ENCODE assay signal across 21 cellular contexts in the genomic region with DNA sequence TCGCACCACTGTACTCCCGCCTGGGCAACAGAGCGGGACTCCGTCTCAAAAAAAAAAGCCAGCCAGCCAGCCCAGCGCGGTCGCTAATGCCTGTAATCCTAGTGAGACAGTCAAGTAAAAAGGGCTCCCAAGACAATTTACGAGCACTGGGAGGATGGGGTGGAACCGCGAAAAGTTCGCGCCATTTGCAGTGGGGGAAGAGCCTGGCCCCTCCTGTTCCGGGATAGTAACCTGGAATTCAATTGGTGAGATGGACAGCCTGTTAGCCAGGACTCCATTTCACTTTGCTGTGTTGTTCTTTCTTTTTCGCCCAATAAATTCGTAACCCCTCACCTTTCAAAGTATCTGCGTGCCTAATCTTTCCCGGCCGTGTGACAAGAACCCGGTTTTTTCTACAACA. TPM values are rescaled to one million over a fixed set of nuclear protein-coding genes. Genes with fewer than 3 reads are reported as not detected.
DNase-seq lines count a peak whose midpoint lies in the region; ATAC-seq and TF ChIP-seq lines count a peak whose summit lies in the region.
"Had no signal": no experiment of that assay in that cellular context is flagged by ENCODE, and none has a peak within 500 bp of the region (broad histone marks: within the 10 kb centered on the region; RNA-seq: fewer than 3 reads in every experiment).

No MANE protein-coding gene starts in this region.

- H3K4me1 ChIP-seq in Panc1 (ENCODE audit: control insufficient read depth, insufficient read depth, low read length): peaks cover 28% of the 10 kb centered on the region
- H3K4me1 ChIP-seq in trophoblast cell (ENCODE audit: control insufficient read depth in 1 of 2, insufficient read depth in 2 of 2, low read length in 2 of 2): no peaks in the 10 kb centered on the region
- H3K4me1 ChIP-seq: BE2C had no signal

- no peak overlapping the region for H2BK12ac ChIP-seq in trophoblast cell (ENCODE audit: low read length)

- H3K27me3 ChIP-seq in Panc1 (ENCODE audit: control insufficient read depth, insufficient read depth, low read length) (no peaks in the 10 kb centered on the region), trophoblast cell (ENCODE audit: insufficient read depth, low read length) (no peaks in the 10 kb centered on the region)
- H3K27me3 ChIP-seq: BE2C; BLaER1 treated with 17β-estradiol and CSF1 and Interleukin-3, amounts not matched to agents 10 nM and 100 nM had no signal

- H3K9me3 ChIP-seq in Panc1 (ENCODE audit: control insufficient read depth, insufficient read depth, low read depth, low read length) (no peaks in the 10 kb centered on the region), trophoblast cell (ENCODE audit: insufficient read depth, low read depth, low read length) (no peaks in the 10 kb centered on the region)
- H3K9me3 ChIP-seq: A549, BE2C had no signal

- no peak overlapping the region for H3K23ac ChIP-seq in trophoblast cell (ENCODE audit: low read length)

- BruUV-seq in MCF 10A (replicated peaks; lab: Mats Ljungman, UMichigan) (no TSS peak), Panc1 (replicated peaks; lab: Mats Ljungman, UMichigan) (no TSS peak)

- TF ChIP-seq CTCF in MCF 10A (IDR thresholded peaks at IDR 0.05; ENCODE audit: unreplicated experiment) (no peak), Panc1 (IDR thresholded peaks at IDR 0.05) (no peak)

- H3K79me2 ChIP-seq in trophoblast cell (ENCODE audit: control insufficient read depth, insufficient read depth, low read length, poor library complexity): peaks cover 9% of the 10 kb centered on the region

- H4K8ac ChIP-seq in trophoblast cell (ENCODE audit: low read depth, low read length): no peak overlapping the region

- no peak overlapping the region for H3K4me2 ChIP-seq in trophoblast cell (ENCODE audit: low read length)
- H3K4me2 ChIP-seq: A549; BLaER1 treated with 17β-estradiol and CSF1 and Interleukin-3, amounts not matched to agents 10 nM and 100 nM had no signal

- H3K36me3 Mint-ChIP-seq in MCF 10A (ENCODE audit: insufficient read depth, unreplicated experiment) (peaks cover 6% of the 10 kb centered on the region), T-cell (peaks cover 20% of the 10 kb centered on the region)

- DNase-seq in T47D (ENCODE audit: low read depth in 1 of 2, low spot score in 1 of 2) (peak; percentile 13 to 94), MCF 10A (ENCODE audit: unreplicated experiment) (no peak), Panc1 (ENCODE audit: low read depth, low spot score) (no peak), trophoblast cell (peak; percentile 3 to 24), NCI-H1930 (lab: John Stamatoyannopoulos, UW) (no peak), T-cell (no peak), posterior cingulate gyrus (no peak)
- DNase-seq: 8988T; ACHN; AML-193; BE2C; CD4-positive, alpha-beta T cell; CD8-positive, alpha-beta memory T cell; DMS 273 treated with DMSO at 0.1 percent for 48 hours; DMS79; EL; H7; HCEC 1CT had no signal

- H4K12ac ChIP-seq in trophoblast cell (ENCODE audit: low read depth, low read length): no peak overlapping the region

- H3K9ac ChIP-seq in trophoblast cell (ENCODE audit: low read length): no peak overlapping the region
- H3K9ac ChIP-seq: BLaER1 treated with 17β-estradiol and CSF1 and Interleukin-3, amounts not matched to agents 10 nM and 100 nM had no signal

- peaks cover 7% of the 10 kb centered on the region for H3K4me1 Mint-ChIP-seq in MCF 10A (ENCODE audit: insufficient read depth, unreplicated experiment)
- H3K4me1 Mint-ChIP-seq in T-cell: peaks cover 21 to 47% (median 35%) of the 10 kb centered on the region in 3 donors

- H3K27me3 Mint-ChIP-seq in MCF 10A (ENCODE audit: insufficient read depth, unreplicated experiment): no peaks in the 10 kb centered on the region
- H3K27me3 Mint-ChIP-seq in T-cell: no peaks in the 10 kb centered on the region
- H3K27me3 Mint-ChIP-seq: CD4-positive, alpha-beta T cell; CD8-positive, alpha-beta memory T cell had no signal

- H2BK120ac ChIP-seq in trophoblast cell (ENCODE audit: insufficient read depth, low read length, poor library complexity): no peak overlapping the region

- H3K36me3 ChIP-seq in Panc1 (ENCODE audit: control insufficient read depth, insufficient read depth, low read length): peaks cover 3% of the 10 kb centered on the region; the same call in 1 of the 2 replicates
- H3K36me3 ChIP-seq in trophoblast cell (ENCODE audit: control insufficient read depth in 1 of 2, insufficient read depth in 2 of 2, low read length in 2 of 2): no peaks in the 10 kb centered on the region
- H3K36me3 ChIP-seq: BE2C had no signal

- H3K9me3 Mint-ChIP-seq in MCF 10A (ENCODE audit: unreplicated experiment): no peaks in the 10 kb centered on the region
- H3K9me3 Mint-ChIP-seq in T-cell: no peaks in the 10 kb centered on the region
- H3K9me3 Mint-ChIP-seq: CD8-positive, alpha-beta memory T cell had no signal

- H3K4me3 Mint-ChIP-seq in MCF 10A (ENCODE audit: unreplicated experiment) (no peak overlapping the region), T-cell (no peak overlapping the region)
- H3K4me3 Mint-ChIP-seq: CD14-positive monocyte; CD4-positive, alpha-beta T cell; CD8-positive, alpha-beta memory T cell had no signal

- peak overlapping the region; percentile 5; the same call in 1 of the 2 replicates for H3K27ac ChIP-seq in Panc1 (ENCODE audit: low read length)
- H3K27ac ChIP-seq in trophoblast cell (ENCODE audit: low read depth, low read length): no peak overlapping the region
- H3K27ac ChIP-seq: A549; BLaER1 treated with 17β-estradiol and CSF1 and Interleukin-3, amounts not matched to agents 10 nM and 100 nM had no signal

- H3K27ac Mint-ChIP-seq in MCF 10A (ENCODE audit: low read depth, unreplicated experiment) (no peak overlapping the region), T-cell (no peak overlapping the region)
- H3K27ac Mint-ChIP-seq: CD14-positive monocyte; CD4-positive, alpha-beta T cell; CD8-positive, alpha-beta memory T cell had no signal

- no peak overlapping the region for H3K14ac ChIP-seq in trophoblast cell (ENCODE audit: low read length)

- no peak overlapping the region for H2AFZ ChIP-seq in trophoblast cell (ENCODE audit: insufficient read depth, low read length, poor library complexity)

- no peak overlapping the region for H3K18ac ChIP-seq in trophoblast cell (ENCODE audit: low read length)

- WGBS in trophoblast cell (ENCODE audit: extremely low coverage, insufficient coverage, insufficient read length): no CpG with 5 or more reads among the region's 19 CpGs

- ATAC-seq in Panc1: no peak
- ATAC-seq in T-cell (replicated peaks in 1 of 4): no peak
- ATAC-seq: A549 had no signal

- H2BK5ac ChIP-seq in trophoblast cell (ENCODE audit: low read depth, low read length, poor library complexity): no peak overlapping the region

- H4K91ac ChIP-seq in trophoblast cell (ENCODE audit: low read depth, low read length): no peak overlapping the region

- H3K4ac ChIP-seq in trophoblast cell (ENCODE audit: low read depth, low read length): peak overlapping the region; percentile 89

- CTCF ChIA-PET in MCF 10A (lab: Yijun Ruan, JAX): interaction anchor here (0.7 kb wide), 1 partner anchor 201 kb away, joined by 4 read pairs; no protein-coding TSS in a partner anchor
- CTCF ChIA-PET in Panc1 (lab: Charles Lee): no interaction called here
- CTCF ChIA-PET in T-cell (lab: Charles Lee): interaction anchor here (0.6 to 0.7 kb wide), 4 partner anchors 20 to 796 kb away, joined by 3 to 10 read pairs (median 4); no protein-coding TSS in a partner anchor

- POLR2A ChIA-PET in MCF 10A (lab: Yijun Ruan, JAX): no interaction called here
- POLR2A ChIA-PET in Panc1 (lab: Charles Lee): no interaction called here
- POLR2A ChIA-PET in T-cell (lab: Charles Lee): interaction anchor here in 1 of 2 donors (0.7 kb wide), 1 partner anchor 15 kb away, joined by 11 read pairs; no protein-coding TSS in a partner anchor

- no peak overlapping the region for H3K4me3 ChIP-seq in Panc1 (ENCODE audit: low read depth in 2 of 2, low read length in 2 of 2)
- no peak overlapping the region for H3K4me3 ChIP-seq in trophoblast cell (ENCODE audit: low read depth, low read length)
- H3K4me3 ChIP-seq: A549 had no signal

- H2AK5ac ChIP-seq in trophoblast cell (ENCODE audit: low read length): no peak overlapping the region

- in situ Hi-C loops in T47D (cut with HindIII; ENCODE audit: low pct_unique_long_range_greater_than_20kb, low sequenced_read_pairs): no loop called here
- in situ Hi-C loops in Panc1 (cut with HindIII; ENCODE audit: low pct_unique_long_range_greater_than_20kb, low sequenced_read_pairs): no loop called here

- intact Hi-C loops in MCF 10A (cut with micrococcal nuclease): loop anchor here (5.0 kb wide), 1 partner anchor 193 kb away; no protein-coding TSS in a partner anchor
- intact Hi-C loops in Panc1 (cut with micrococcal nuclease; ENCODE audit: unreplicated experiment): no loop called here
- intact Hi-C loops in posterior cingulate gyrus (cut with DNase I): loop anchor here (5.0 kb wide), 1 partner anchor 152 kb away; no protein-coding TSS in a partner anchor

- no peaks in the 10 kb centered on the region for H3K79me1 ChIP-seq in trophoblast cell (ENCODE audit: low read length)

RNA-seq across cellular contexts. Expression of a gene that starts 19.5 kb away (rescaled TPM):
- total RNA-seq in MCF 10A (2022) (37.2 and 41.9 TPM in 2 replicates), Panc1 (2021; ENCODE audit: unreplicated experiment) (99.4 TPM), T-cell (10 to 100 TPM; 47.4 to 66.4 (median 55.5) TPM)
- polyA plus RNA-seq in Panc1 (2012; ENCODE audit: insufficient read length): 23.4 TPM
- 15.5 and 16.5 TPM in 2 replicates for polyA plus RNA-seq in trophoblast cell (2013)

Comparison
In these comparisons a context has a peak if more than half of its experiments do, and no peak if none do; other contexts are left out.
1. DNase-seq: peak in T47D (2 of 2) and trophoblast cell (2 of 2); none in MCF 10A (single experiment), Panc1 (single experiment), NCI-H1930 (0 of 2), T-cell (0 of 34) and posterior cingulate gyrus (0 of 10).